8 cellular contexts compared by ENCODE assay signal in genomic region chr10:6086375-6087233, GRCh38. TPM values are rescaled to one million over a fixed set of nuclear protein-coding genes. Genes with fewer than 3 reads are reported as not detected.
DNase-seq lines count a peak whose midpoint lies in the region; ATAC-seq and TF ChIP-seq lines count a peak whose summit lies in the region.

No MANE protein-coding gene starts in this region.

- H3K4me1 ChIP-seq in mucosa of descending colon (ENCODE audit: low read depth), result peaks cover 25% of the 10 kb centered on the region

- TF ChIP-seq CTCF in AG09309 (IDR thresholded peaks at IDR 0.05; ENCODE audit: control insufficient read depth, insufficient read depth, low read depth, low read length, missing control alignments), result peak; percentile 87
- TF ChIP-seq CTCF in mucosa of descending colon (IDR thresholded peaks at IDR 0.05), result peak; percentile 60

- no peak overlapping the region for H3K4me3 ChIP-seq in AG09309 (ENCODE audit: control insufficient read depth, low read depth, low read length)
- H3K4me3 ChIP-seq in mucosa of descending colon, result no peak overlapping the region

- H3K36me3 ChIP-seq in mucosa of descending colon (ENCODE audit: low read depth), result no peaks in the 10 kb centered on the region

- DNase-seq in AG09309 (ENCODE audit: low read depth), result peak; percentile 61
- peak; percentile 86 for DNase-seq in NOMO-1 treated with DMSO at 0.1 percent for 48 hours (lab: John Stamatoyannopoulos, UW; ENCODE audit: unreplicated experiment)
- peak; percentile 91 for DNase-seq in activated CD8-positive, alpha-beta memory T cell treated with anti-CD3 and anti-CD28 coated beads, Interleukin-2, amount 50 U/mL, for 48 hours
- DNase-seq in epidermal melanocyte (ENCODE audit: insufficient read length, low spot score), result peak; percentile 47
- DNase-seq in mucosa of descending colon, result peak; percentile 90 to 94 (median 94)
- peak; percentile 63 to 81 for DNase-seq in stimulated activated CD8-positive, alpha-beta memory T cell treated with anti-CD3 and anti-CD28 coated beads, Interleukin-2, amount 100 ng/mL, for 1 hour (ENCODE audit: low read depth in 2 of 2)

- intact Hi-C loops in mucosa of descending colon (cut with DNase I, micrococcal nuclease), result loop anchor here in 1 of 2 donors (10.0 kb wide), 1 partner anchor 72 kb away; no protein-coding TSS in a partner anchor

- ATAC-seq in GM19035 (IDR thresholded peaks at IDR 0.05; ENCODE audit: unreplicated experiment) (peak; percentile 29), HG03565 (IDR thresholded peaks at IDR 0.05; ENCODE audit: unreplicated experiment) (peak; percentile 32), mucosa of descending colon (peak; percentile 74)

- H3K9me3 ChIP-seq in mucosa of descending colon, result no peaks in the 10 kb centered on the region

RNA-seq across cellular contexts. Expression of gene RBM17, which starts 2.2 kb away (rescaled TPM):
- total RNA-seq in mucosa of descending colon, result 100 to 1,000 TPM in 1 of 3 donors, 10 to 100 TPM in 2; 87.4 to 100 (median 90.8) TPM

RNA-seq across cellular contexts. Expression of gene IL2RA, which starts 24.4 kb away (rescaled TPM):
- 1 to 10 TPM; 1.2 to 3.7 (median 2.1) TPM for total RNA-seq in mucosa of descending colon
